8 cellular contexts compared by ENCODE assay signal in genomic region chr16:28181557-28181914, GRCh38. TPM values are rescaled to one million over a fixed set of nuclear protein-coding genes. Genes with fewer than 3 reads are reported as not detected.
DNase-seq lines count a peak whose midpoint lies in the region; ATAC-seq, FAIRE-seq and TF ChIP-seq lines count a peak whose summit lies in the region.

No MANE protein-coding gene starts in this region.

- peaks cover 34% of the 10 kb centered on the region for H4K20me1 ChIP-seq in keratinocyte (ENCODE audit: control insufficient read depth, extremely low read depth, insufficient read depth, low read length)

- no peak for DNase-seq in activated naive CD4-positive, alpha-beta T cell treated with anti-CD3 and anti-CD28 coated beads for 36 hours
- DNase-seq in activated naive CD4-positive, alpha-beta T cell (lab: John Stamatoyannopoulos, UW), result no peak
- peak; percentile 76 for DNase-seq in amniotic stem cell (lab: John Stamatoyannopoulos, UW)
- DNase-seq in keratinocyte (ENCODE audit: low read depth, low spot score), result peak; percentile 52
- DNase-seq in uterus, result peak; percentile 31 to 32
- DNase-seq in NCI-H146 (lab: John Stamatoyannopoulos, UW), result no peak
- DNase-seq in NCI-H345 treated with DMSO at 0.1 percent for 48 hours (lab: John Stamatoyannopoulos, UW; ENCODE audit: unreplicated experiment), result no peak

- FAIRE-seq in keratinocyte (lab: Jason Lieb, UNC), result peak; percentile 80

- peak overlapping the region; percentile 15 for H3K4me2 ChIP-seq in keratinocyte (ENCODE audit: control insufficient read depth, extremely low read depth, insufficient read depth, low read depth, low read length)

- peaks cover 96% of the 10 kb centered on the region for H3K79me2 ChIP-seq in keratinocyte (ENCODE audit: control insufficient read depth, insufficient read depth, low read length)

- H3K36me3 Mint-ChIP-seq in activated naive CD4-positive, alpha-beta T cell treated with anti-CD3 and anti-CD28 coated beads for 36 hours (ENCODE audit: low read depth), result peaks cover 47% of the 10 kb centered on the region

- no peak overlapping the region for H3K4me3 Mint-ChIP-seq in activated naive CD4-positive, alpha-beta T cell treated with anti-CD3 and anti-CD28 coated beads for 36 hours

- H2AFZ ChIP-seq in keratinocyte (ENCODE audit: control insufficient read depth, low read length), result no peak overlapping the region

- no peak for ATAC-seq in GM19351 (IDR thresholded peaks at IDR 0.05; ENCODE audit: unreplicated experiment)

- H3K27me3 ChIP-seq in keratinocyte (ENCODE audit: control insufficient read depth, extremely low read depth, insufficient read depth, low read length), result no peaks in the 10 kb centered on the region
- H3K27me3 ChIP-seq in uterus, result no peaks in the 10 kb centered on the region

- H3K27me3 Mint-ChIP-seq in activated naive CD4-positive, alpha-beta T cell treated with anti-CD3 and anti-CD28 coated beads for 36 hours (ENCODE audit: low read depth), result no peaks in the 10 kb centered on the region

- TF ChIP-seq CTCF in keratinocyte (optimal IDR thresholded peaks at IDR 0.05 in 1 of 3, IDR thresholded peaks at IDR 0.05 in 1 of 3, conservative IDR thresholded peaks at IDR 0.05 in 1 of 3; ENCODE audit: extremely low read depth in 1 of 3, insufficient read depth in 2 of 3, low read length in 3 of 3) (no peak), uterus (IDR thresholded peaks at IDR 0.05) (no peak)

- H3K27ac Mint-ChIP-seq in activated naive CD4-positive, alpha-beta T cell treated with anti-CD3 and anti-CD28 coated beads for 36 hours, result peak overlapping the region; percentile 91

- H3K9ac ChIP-seq in keratinocyte (ENCODE audit: control insufficient read depth, extremely low read depth, insufficient read depth, low read length), result no peak overlapping the region

- peaks cover 4% of the 10 kb centered on the region for H3K9me1 ChIP-seq in keratinocyte (ENCODE audit: control insufficient read depth, extremely low read depth, insufficient read depth, low read length)

- H3K4me3 ChIP-seq in keratinocyte (ENCODE audit: control insufficient read depth in 2 of 3, extremely low read depth in 1 of 3, insufficient read depth in 2 of 3, low read depth in 1 of 3, low read length in 3 of 3) (no peak overlapping the region), uterus (no peak overlapping the region)

- H3K9me3 ChIP-seq in keratinocyte (ENCODE audit: control insufficient read depth, low read depth, low read length) (no peaks in the 10 kb centered on the region), uterus (no peaks in the 10 kb centered on the region)

- H3K4me1 ChIP-seq in keratinocyte (ENCODE audit: control insufficient read depth, extremely low read depth, insufficient read depth, low read length) (peaks cover 15% of the 10 kb centered on the region), uterus (peaks cover 7 to 8% of the 10 kb centered on the region in 2 donors)

- TF ChIP-seq POLR2A in uterus (IDR thresholded peaks at IDR 0.05), result no peak

- H3K36me3 ChIP-seq in keratinocyte (ENCODE audit: control insufficient read depth in 2 of 2, extremely low read depth in 1 of 2, insufficient read depth in 2 of 2, low read length in 2 of 2) (peaks cover 9 to 22% of the 10 kb centered on the region in 2 experiments), uterus (no peaks in the 10 kb centered on the region)

- peaks cover 81% of the 10 kb centered on the region for H3K4me1 Mint-ChIP-seq in activated naive CD4-positive, alpha-beta T cell treated with anti-CD3 and anti-CD28 coated beads for 36 hours (ENCODE audit: low read depth)

- intact Hi-C loops in activated naive CD4-positive, alpha-beta T cell treated with anti-CD3 and anti-CD28 coated beads for 36 hours (cut with micrococcal nuclease), result loop anchor here (10.0 kb wide), 2 partner anchors 777 to 927 kb away; partner anchors contain the start of gene IL21R
- intact Hi-C loops in uterus (cut with DNase I; ENCODE audit: low total_unique reads), result no loop called here

- H3K27ac ChIP-seq in keratinocyte (ENCODE audit: control insufficient read depth, insufficient read depth, low read length), result peak overlapping the region; percentile 45
- H3K27ac ChIP-seq in uterus, result no peak overlapping the region

- peaks cover 2% of the 10 kb centered on the region for H3K9me3 Mint-ChIP-seq in activated naive CD4-positive, alpha-beta T cell treated with anti-CD3 and anti-CD28 coated beads for 36 hours

- CTCF ChIA-PET in activated naive CD4-positive, alpha-beta T cell treated with anti-CD3 and anti-CD28 coated beads for 36 hours (lab: Charles Lee), result interaction anchor here (0.9 to 1.1 kb wide), 2 partner anchors 10 to 32 kb away, joined by 3 to 4 read pairs; no protein-coding TSS in a partner anchor

- dilution Hi-C loops in keratinocyte (cut with MboI; ENCODE audit: extremely low pct_ligation_motif_present, low sequenced_read_pairs), result no loop called here

RNA-seq across cellular contexts. Expression of gene XPO6, which starts 30.2 kb away (rescaled TPM):
- 100 to 1,000 TPM; 215 to 229 TPM for total RNA-seq in activated naive CD4-positive, alpha-beta T cell treated with anti-CD3 and anti-CD28 coated beads for 36 hours
- polyA plus RNA-seq in keratinocyte, result 111 to 127 TPM (median 114 TPM) in 3 replicates
- 65.0 TPM for polyA plus RNA-seq in keratinocyte (2011; ENCODE audit: low read depth)
- 125 and 145 TPM in 2 replicates for polyA plus RNA-seq in keratinocyte (2011; cell fraction: cytosol; rRNA removed)
- 184 and 202 TPM in 2 replicates for polyA plus RNA-seq in keratinocyte (2011; cell fraction: nucleus; rRNA removed)
- 54.3 and 83.4 TPM in 2 replicates for polyA plus RNA-seq in keratinocyte (2012; ENCODE audit: low replicate concordance)
- 211 to 400 TPM (median 230 TPM) in 3 replicates for polyA minus RNA-seq in keratinocyte
- 181 TPM for polyA minus RNA-seq in keratinocyte (2011; cell fraction: cytosol; rRNA and poly(A)+ RNA removed)
- 136 and 217 TPM in 2 replicates for polyA minus RNA-seq in keratinocyte (2011; cell fraction: nucleus; rRNA and poly(A)+ RNA removed)
- 100 to 1,000 TPM in 1 of 4 donors, 10 to 100 TPM in 3; 72.9 to 251 (median 86.4) TPM for total RNA-seq in uterus

Comparison
In these comparisons a context has a peak if more than half of its experiments do, and no peak if none do; other contexts are left out.
1. DNase-seq: peak in amniotic stem cell (single experiment), keratinocyte (single experiment) and uterus (2 of 2); none in activated naive CD4-positive, alpha-beta T cell treated with anti-CD3 and anti-CD28 coated beads for 36 hours (single experiment), activated naive CD4-positive, alpha-beta T cell (0 of 4), NCI-H146 (single experiment) and NCI-H345 treated with DMSO at 0.1 percent for 48 hours (single experiment).